8 cellular contexts compared by ENCODE assay signal in genomic region chr14:103880334-103880985, GRCh38. TPM values are rescaled to one million over a fixed set of nuclear protein-coding genes. Genes with fewer than 3 reads are reported as not detected.
DNase-seq lines count a peak whose midpoint lies in the region; ATAC-seq, FAIRE-seq and TF ChIP-seq lines count a peak whose summit lies in the region.

No MANE protein-coding gene starts in this region.

- no peaks in the 10 kb centered on the region for H3K9me3 ChIP-seq in pancreas

- H3K4me2 ChIP-seq in GM23338: peak overlapping the region; percentile 66

- peak overlapping the region; percentile 90 for H2AFZ ChIP-seq in GM23338

- no peaks in the 10 kb centered on the region for H3K9me2 ChIP-seq in GM23338 (ENCODE audit: insufficient read depth)

- H3K36me3 ChIP-seq in GM23338 (ENCODE audit: insufficient read depth) (no peaks in the 10 kb centered on the region), pancreas (no peaks in the 10 kb centered on the region)

- POLR2A ChIA-PET in activated CD8-positive, alpha-beta T cell treated with anti-CD3 and anti-CD28 coated beads for 36 hours (lab: Charles Lee): interaction anchor here (0.5 kb wide), 1 partner anchor 16 kb away, joined by 3 read pairs; no protein-coding TSS in a partner anchor

- peak; percentile 19 for ATAC-seq in GM23338
- no peak for ATAC-seq in activated CD8-positive, alpha-beta T cell treated with anti-CD3 and anti-CD28 coated beads for 36 hours
- peak; percentile 36 to 54 (median 47) for ATAC-seq in pancreas
- no peak for ATAC-seq in GM19035 (IDR thresholded peaks at IDR 0.05; ENCODE audit: unreplicated experiment)
- no peak for ATAC-seq in HG03378 (IDR thresholded peaks at IDR 0.05; ENCODE audit: unreplicated experiment)

- no peaks in the 10 kb centered on the region for H3K79me2 ChIP-seq in GM23338 (replicated peaks; ENCODE audit: insufficient read depth)

- no peaks in the 10 kb centered on the region for H3F3A ChIP-seq in GM23338 (replicated peaks; ENCODE audit: low read depth)

- H3K4me1 ChIP-seq in GM23338 (ENCODE audit: insufficient read depth) (peaks cover 8% of the 10 kb centered on the region), pancreas (peaks cover 29 to 32% (median 30%) of the 10 kb centered on the region in 3 donors)

- H4K20me1 ChIP-seq in GM23338 (replicated peaks; ENCODE audit: insufficient read depth): no peaks in the 10 kb centered on the region

- CTCF ChIA-PET in activated CD8-positive, alpha-beta T cell treated with anti-CD3 and anti-CD28 coated beads for 36 hours (lab: Charles Lee): interaction anchor here (0.8 to 6.1 kb wide), 4 partner anchors 8 to 28 kb away, joined by 3 to 34 read pairs (median 3); no protein-coding TSS in a partner anchor

- peaks cover 17% of the 10 kb centered on the region for H3K4me1 Mint-ChIP-seq in GM23338
- H3K4me1 Mint-ChIP-seq in activated CD8-positive, alpha-beta T cell treated with anti-CD3 and anti-CD28 coated beads for 36 hours (ENCODE audit: low read depth): peaks cover 19% of the 10 kb centered on the region

- H3K27ac ChIP-seq in GM23338 (ENCODE audit: low read depth): no peak overlapping the region
- H3K27ac ChIP-seq in pancreas: peak overlapping the region; percentile 80 to 90 (median 86)

- H3K4me3 ChIP-seq in GM23338 (no peak overlapping the region), fibroblast of pulmonary artery (replicated peaks; ENCODE audit: low read depth, low read length) (peak overlapping the region; percentile 24), pancreas (peak overlapping the region in 2 of 4 donors; percentile 36 to 39)

- no peaks in the 10 kb centered on the region for H3K27me3 ChIP-seq in GM23338 (ENCODE audit: insufficient read depth)
- H3K27me3 ChIP-seq in pancreas: no peaks in the 10 kb centered on the region

- H3K27me3 Mint-ChIP-seq in GM23338 (ENCODE audit: insufficient read depth, low read depth, poor library complexity): peaks cover 16% of the 10 kb centered on the region
- peaks cover 4% of the 10 kb centered on the region for H3K27me3 Mint-ChIP-seq in activated CD8-positive, alpha-beta T cell treated with anti-CD3 and anti-CD28 coated beads for 36 hours

- DNase-seq in A172 (ENCODE audit: low spot score) (peak; percentile 38), GM23338 (ENCODE audit: low spot score) (no peak), fibroblast of pulmonary artery (ENCODE audit: low read depth) (peak; percentile 79), pancreas (peak; percentile 80 to 93 (median 85)), NCI-H510A treated with DMSO at 0.1 percent for 48 hours (lab: John Stamatoyannopoulos, UW) (no peak)
- peak; percentile 41 for DNase-seq in activated CD8-positive, alpha-beta T cell treated with anti-CD3 and anti-CD28 coated beads for 36 hours

- no peak overlapping the region for H3K27ac Mint-ChIP-seq in GM23338
- H3K27ac Mint-ChIP-seq in activated CD8-positive, alpha-beta T cell treated with anti-CD3 and anti-CD28 coated beads for 36 hours: no peak overlapping the region

- 3% methylated on average over 18 of the region's 18 CpGs for WGBS in pancreas, 2 donors

- no peaks in the 10 kb centered on the region for H3K9me3 Mint-ChIP-seq in GM23338
- no peaks in the 10 kb centered on the region for H3K9me3 Mint-ChIP-seq in activated CD8-positive, alpha-beta T cell treated with anti-CD3 and anti-CD28 coated beads for 36 hours

- intact Hi-C loops in activated CD8-positive, alpha-beta T cell treated with anti-CD3 and anti-CD28 coated beads for 36 hours (cut with micrococcal nuclease): no loop called here
- intact Hi-C loops in pancreas (cut with DNase I): no loop called here

- FAIRE-seq in pancreas (lab: Jason Lieb, UNC): no peak

- TF ChIP-seq CTCF in GM23338 (conservative IDR thresholded peaks at IDR 0.05; ENCODE audit: low read depth in 2 of 2) (no peak), fibroblast of pulmonary artery (IDR thresholded peaks at IDR 0.05; ENCODE audit: low read length, missing control alignments) (no peak), pancreas (IDR thresholded peaks at IDR 0.05) (no peak)
- TF ChIP-seq CTCF in activated CD8-positive, alpha-beta T cell treated with anti-CD3 and anti-CD28 coated beads for 36 hours (IDR thresholded peaks at IDR 0.05): no peak

- no peak overlapping the region for H3K4me3 Mint-ChIP-seq in GM23338
- H3K4me3 Mint-ChIP-seq in activated CD8-positive, alpha-beta T cell treated with anti-CD3 and anti-CD28 coated beads for 36 hours: peak overlapping the region; percentile 24

- H3K36me3 Mint-ChIP-seq in GM23338 (ENCODE audit: low read depth): no peaks in the 10 kb centered on the region
- no peaks in the 10 kb centered on the region for H3K36me3 Mint-ChIP-seq in activated CD8-positive, alpha-beta T cell treated with anti-CD3 and anti-CD28 coated beads for 36 hours (ENCODE audit: low read depth)

TF ChIP-seq in GM23338, 12 proteins besides CTCF, POLR2A, EP300 and RAD21:
- TF ChIP-seq ZNF114 (CRISPR knock-in tag; IDR thresholded peaks at IDR 0.05): no peak
- no peak for TF ChIP-seq POLR2AphosphoS5 (IDR thresholded peaks at IDR 0.05; ENCODE audit: low read depth)
- no peak for TF ChIP-seq NANOG (IDR thresholded peaks at IDR 0.05; ENCODE audit: borderline replicate concordance)

RNA-seq across cellular contexts. Expression of gene PPP1R13B, which starts 33.1 kb away (rescaled TPM):
- 4.0 and 4.8 TPM in 2 replicates for total RNA-seq in A172 (2014; rRNA removed; shearing (Covaris generic))
- 6.5 and 8.5 TPM in 2 replicates for total RNA-seq in GM23338 (2014; rRNA removed; shearing (Covaris generic))
- polyA plus RNA-seq in GM23338 (2016; fragmentation: Nextera tagmentation; extraction: Ambion mirVana) (2.0 and 3.8 TPM in 2 replicates), pancreas (10 to 100 TPM; 31.4 to 33.8 TPM)
- 10 to 100 TPM; 11.9 to 14.5 TPM for total RNA-seq in activated CD8-positive, alpha-beta T cell treated with anti-CD3 and anti-CD28 coated beads for 36 hours
- total RNA-seq in pancreas: 10 to 100 TPM; 20.9 to 33.9 (median 24.5) TPM

RNA-seq across cellular contexts. Expression of gene TDRD9, which starts 47.8 kb away (rescaled TPM):
- total RNA-seq in A172 (2014; rRNA removed; shearing (Covaris generic)): not detected in 2 replicates
- total RNA-seq in GM23338 (2014; rRNA removed; shearing (Covaris generic)): not detected in 2 replicates
- polyA plus RNA-seq in GM23338 (2016; fragmentation: Nextera tagmentation; extraction: Ambion mirVana) (0.24 TPM in 1 of 2 replicates, not detected in the other), pancreas (10 to 100 TPM in 1 of 2 donors, 1 to 10 TPM in 1; 2.9 to 28.6 TPM)
- 1 to 10 TPM; 1.2 to 1.6 TPM for total RNA-seq in activated CD8-positive, alpha-beta T cell treated with anti-CD3 and anti-CD28 coated beads for 36 hours
- 1 to 10 TPM in 4 of 6 donors, under 1 TPM in 2; 0.67 to 5.6 (median 1.6) TPM for total RNA-seq in pancreas

Comparison
In these comparisons a context has a peak if more than half of its experiments do, and no peak if none do; other contexts are left out.
1. DNase-seq: peak in A172 (single experiment), activated CD8-positive, alpha-beta T cell treated with anti-CD3 and anti-CD28 coated beads for 36 hours (single experiment), fibroblast of pulmonary artery (single experiment) and pancreas (6 of 6); none in GM23338 (single experiment) and NCI-H510A treated with DMSO at 0.1 percent for 48 hours (single experiment).
2. ATAC-seq: peak in GM23338 (single experiment) and pancreas (4 of 4); none in activated CD8-positive, alpha-beta T cell treated with anti-CD3 and anti-CD28 coated beads for 36 hours (single experiment), GM19035 (single experiment) and HG03378 (single experiment).